25 cellular contexts compared by ENCODE assay signal in the genomic region with DNA sequence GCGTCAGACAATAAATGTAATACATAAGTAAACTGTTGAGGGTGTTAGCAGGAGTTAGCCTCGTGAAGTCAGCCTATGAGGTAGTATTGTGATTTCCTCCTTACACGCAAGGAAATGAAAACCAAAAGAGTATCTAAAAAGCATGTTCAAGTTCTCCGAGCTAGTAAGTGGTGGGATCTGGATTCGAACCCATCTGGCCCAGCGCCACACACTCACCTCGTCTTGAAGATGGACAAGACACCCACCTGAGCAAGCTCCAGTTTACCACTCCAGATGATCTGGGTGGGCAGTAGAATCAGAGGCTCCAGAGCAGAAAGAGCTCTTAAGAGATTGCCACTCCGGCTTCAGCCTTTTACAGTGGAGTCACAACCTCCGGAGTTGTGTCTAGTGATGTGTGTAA.
"Had no signal": no experiment of that assay in that cellular context is flagged by ENCODE, and none has a peak within 500 bp of the region (broad histone marks: within the 10 kb centered on the region; RNA-seq: fewer than 3 reads in every experiment).

No MANE protein-coding gene starts in this region.

- H3K9me3 Mint-ChIP-seq: immature natural killer cell; mesothelial cell of epicardium; natural killer cell; stimulated activated naive B cell treated with anti-CD40 and anti-IgM and Interleukin-4, amounts not matched to agents 10 μg/mL and 1 μg/mL and 100 μg/mL, for 72 hours; type B pancreatic cell had no signal

- H3K4me2 ChIP-seq: smooth muscle cell had no signal

- H3K9me3 ChIP-seq: heart left ventricle, left lung, psoas muscle, stomach, testis, tibial artery, uterus had no signal

- H3K4me1 ChIP-seq: left lung had no signal

- H3K4me1 Mint-ChIP-seq: immature natural killer cell; naive B cell; natural killer cell; stimulated activated naive B cell treated with anti-CD40 and anti-IgM and Interleukin-4, amounts not matched to agents 10 μg/mL and 1 μg/mL and 100 μg/mL, for 72 hours had no signal

- H2AFZ ChIP-seq: parathyroid adenoma had no signal

- H3K27me3 ChIP-seq: heart left ventricle, left lung, stomach, testis, tibial artery, uterus had no signal

- H3K4me3 ChIP-seq: heart left ventricle, left lung, lung, psoas muscle, smooth muscle cell, stomach, testis, tibial artery, uterus had no signal

- H3K9ac ChIP-seq: parathyroid adenoma had no signal

- H3K27ac ChIP-seq: heart left ventricle, left lung, parathyroid adenoma, psoas muscle, stomach, testis, tibial artery, uterus had no signal

- H3K36me3 ChIP-seq: heart left ventricle, left lung, stomach, tibial artery, uterus had no signal

- H3K4me3 Mint-ChIP-seq: immature natural killer cell; mesothelial cell of epicardium; naive B cell; natural killer cell; stimulated activated naive B cell treated with anti-CD40 and anti-IgM and Interleukin-4, amounts not matched to agents 10 μg/mL and 1 μg/mL and 100 μg/mL, for 72 hours; type B pancreatic cell had no signal

- DNase-seq: heart left ventricle; hypothalamus; immature natural killer cell; left colon; left lung; mesendoderm; naive B cell; natural killer cell; nucleus accumbens; psoas muscle; stimulated activated CD4-positive, alpha-beta T cell treated with anti-CD3 and anti-CD28 coated beads, Interleukin-1b, Interleukin-23, amount 100 ng/mL, for 48 hours; stimulated activated CD4-positive, alpha-beta T cell treated with anti-CD3 and anti-CD28 coated beads, Interleukin-2, amount 100 ng/mL, for 48 hours; stimulated activated CD4-positive, alpha-beta T cell treated with anti-CD3 and anti-CD28 coated beads, Interleukin-4, amount 100 ng/mL, for 4 hours; stimulated activated CD8-positive, alpha-beta memory T cell treated with anti-CD3 and anti-CD28 coated beads, Interleukin-4, amount 100 ng/mL, for 48 hours; stimulated activated naive B cell treated with anti-CD40 and anti-IgM and Interleukin-4, amounts not matched to agents 10 μg/mL and 1 μg/mL and 100 μg/mL, for 72 hours; stimulated activated naive CD8-positive, alpha-beta T cell treated with anti-CD3 and anti-CD28 coated beads, Interleukin-15, Interleukin-2, amounts not matched to agents 100 U/mL and 50 U/mL, for 24 hours; stomach; testis; tibial artery; uterus had no signal

- H3K27ac Mint-ChIP-seq: immature natural killer cell; naive B cell; natural killer cell; stimulated activated naive B cell treated with anti-CD40 and anti-IgM and Interleukin-4, amounts not matched to agents 10 μg/mL and 1 μg/mL and 100 μg/mL, for 72 hours; type B pancreatic cell had no signal

- H3K36me3 Mint-ChIP-seq: immature natural killer cell; mesothelial cell of epicardium; naive B cell; natural killer cell; stimulated activated naive B cell treated with anti-CD40 and anti-IgM and Interleukin-4, amounts not matched to agents 10 μg/mL and 1 μg/mL and 100 μg/mL, for 72 hours had no signal

- ATAC-seq: heart left ventricle; left colon; natural killer cell; psoas muscle; stimulated activated naive B cell treated with anti-CD40 and anti-IgM and Interleukin-4, amounts not matched to agents 10 μg/mL and 1 μg/mL and 100 μg/mL, for 72 hours; stimulated activated naive CD8-positive, alpha-beta T cell treated with anti-CD3 and anti-CD28 coated beads, Interleukin-15, Interleukin-2, amounts not matched to agents 100 U/mL and 50 U/mL, for 24 hours had no signal
